Comparison of ENCODE assay signal across 13 cellular contexts in genomic region chr17:39129544-39129943, GRCh38. TPM values are rescaled to one million over a fixed set of nuclear protein-coding genes. Genes with fewer than 3 reads are reported as not detected.
"Had no signal": no experiment of that assay in that cellular context is flagged by ENCODE, and none has a peak within 500 bp of the region (broad histone marks: within the 10 kb centered on the region; RNA-seq: fewer than 3 reads in every experiment).

No MANE protein-coding gene starts in this region.

RNA-seq across cellular contexts. Expression of gene ARL5C, which starts 36.4 kb away (rescaled TPM):
- total RNA-seq: stomach, subcutaneous adipose tissue, suprapubic skin, temporal lobe, testis, thyroid gland, tibial nerve, transverse colon, upper lobe of right lung, ureter, uterus, vagina had no signal
- polyA plus RNA-seq: stomach, urinary bladder had no signal
